Comparison of ENCODE assay signal across 1 cellular context in genomic region chr19:36379510-36379819, GRCh38.
TF ChIP-seq lines count a peak whose summit lies in the region.

No MANE protein-coding gene starts in this region.

TF ChIP-seq in GM12878, 131 proteins besides CTCF, POLR2A, EP300 and RAD21:
- TF ChIP-seq BCLAF1 (IDR thresholded peaks at IDR 0.05), result no peak
- TF ChIP-seq RUNX3 (IDR thresholded peaks at IDR 0.05; ENCODE audit: low read length), result no peak
- no peak for TF ChIP-seq ZNF687 (IDR thresholded peaks at IDR 0.05)
TF ChIP-seq in GM12878: peak in this region for 0.
